ENCODE assay signal across 1 cellular context in genomic region chr16:86924537-86924936, GRCh38.
A peak's percentile ranks its signal among the peaks of the same experiment; 100 is the strongest.
TF ChIP-seq lines count a peak whose summit lies in the region.

No MANE protein-coding gene starts in this region.

TF ChIP-seq in SK-N-SH, 30 proteins besides CTCF, POLR2A, EP300 and RAD21 (continued from another document):
- TF ChIP-seq ZBTB33 (IDR thresholded peaks at IDR 0.05; ENCODE audit: borderline replicate concordance, low read depth) (no peak), IRF3 (IDR thresholded peaks at IDR 0.05; ENCODE audit: low read depth, low read length) (no peak), USF2 (IDR thresholded peaks at IDR 0.05; ENCODE audit: borderline replicate concordance, low read depth, low read length) (no peak), MEF2A (IDR thresholded peaks at IDR 0.05; ENCODE audit: borderline replicate concordance, low read depth) (no peak), JUND (IDR thresholded peaks at IDR 0.05) (peak; percentile 58), TCF12 (IDR thresholded peaks at IDR 0.05) (peak; percentile 61), SMC3 (IDR thresholded peaks at IDR 0.05; ENCODE audit: low read depth, low read length) (no peak), POLR2AphosphoS5 (IDR thresholded peaks at IDR 0.05; ENCODE audit: low read depth, low read length) (no peak), RFX5 (IDR thresholded peaks at IDR 0.05; ENCODE audit: low read length) (no peak), YY1 (IDR thresholded peaks at IDR 0.05; ENCODE audit: low read depth) (no peak)
TF ChIP-seq in SK-N-SH: peak in this region for 5.
